16 cellular contexts compared by ENCODE assay signal in the genomic region with DNA sequence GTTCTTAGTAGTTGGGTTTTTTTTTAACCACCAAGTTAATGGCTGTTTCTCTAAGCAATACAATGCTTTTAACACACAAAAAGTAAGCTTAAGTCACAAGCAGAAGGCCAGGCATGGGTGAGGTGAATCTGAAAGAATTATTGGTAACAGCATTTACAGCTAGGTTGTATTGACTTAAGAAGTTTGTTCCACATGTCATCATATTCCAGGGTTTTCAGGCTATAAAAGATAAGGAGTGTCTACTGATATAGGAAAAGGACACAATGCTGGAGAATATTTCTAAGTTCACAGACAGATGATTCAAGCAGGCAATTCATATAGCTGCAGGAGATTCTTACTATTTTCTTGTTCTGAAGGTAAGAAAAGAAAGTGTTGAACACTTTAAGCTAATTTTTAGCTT.
DNase-seq lines count a peak whose midpoint lies in the region; ATAC-seq, FAIRE-seq and TF ChIP-seq lines count a peak whose summit lies in the region.
"Had no signal": no experiment of that assay in that cellular context is flagged by ENCODE, and none has a peak within 500 bp of the region (broad histone marks: within the 10 kb centered on the region; RNA-seq: fewer than 3 reads in every experiment).

No MANE protein-coding gene starts in this region.

- no peak overlapping the region for H3K4me2 ChIP-seq in H9 (ENCODE audit: insufficient read depth, insufficient read length, low read length)
- no peak overlapping the region for H3K4me2 ChIP-seq in hepatocyte

- H3K4me1 ChIP-seq in H9 (ENCODE audit: insufficient read depth, low read length) (peaks cover 5% of the 10 kb centered on the region; the same call in 1 of the 2 replicates), hepatocyte (ENCODE audit: insufficient read depth) (peaks cover 9% of the 10 kb centered on the region), psoas muscle (peaks cover 53% of the 10 kb centered on the region)

- no peak overlapping the region for H3K23ac ChIP-seq in H9 (ENCODE audit: insufficient read length, low read depth, low read length)

- H3K14ac ChIP-seq in H9 (ENCODE audit: insufficient read depth, low read length) = no peak overlapping the region

- H3K27me3 ChIP-seq in H9 (ENCODE audit: insufficient read depth, low read length) (no peaks in the 10 kb centered on the region), hepatocyte (no peaks in the 10 kb centered on the region), psoas muscle (ENCODE audit: insufficient read depth in 3 of 3, low read length in 2 of 3) (no peaks in the 10 kb centered on the region)

- no peak overlapping the region for H3K9ac ChIP-seq in H9 (ENCODE audit: extremely low read depth, insufficient read length, low read length)

- H2AK5ac ChIP-seq in H9 (ENCODE audit: insufficient read length, low read length) = no peak overlapping the region

- peaks cover 11 to 23% (median 20%) of the 10 kb centered on the region in 3 experiments for H3K36me3 Mint-ChIP-seq in H9 (ENCODE audit: insufficient read depth in 1 of 3, low read depth in 3 of 3)
- no peaks in the 10 kb centered on the region for H3K36me3 Mint-ChIP-seq in natural killer cell treated with Interleukin-12 subunit alpha and Interleukin-12 subunit beta and Interleukin-15 and Interleukin-18, amount 100 ng/mL, for 72 hours
- H3K36me3 Mint-ChIP-seq: CD14-positive monocyte had no signal

- H2BK15ac ChIP-seq in H9 (ENCODE audit: low read depth, low read length) = no peak overlapping the region

- H4K5ac ChIP-seq in H9 (ENCODE audit: insufficient read length, low read depth, low read length) = no peak overlapping the region

- intact Hi-C loops in psoas muscle (cut with DNase I) = no loop called here

- H3K79me2 ChIP-seq in H9 (ENCODE audit: insufficient read depth, low read length) (peaks cover 2% of the 10 kb centered on the region; the same call in 1 of the 2 replicates), hepatocyte (peaks cover 21% of the 10 kb centered on the region)

- H4K91ac ChIP-seq in H9 (ENCODE audit: insufficient read length, low read depth, low read length) = no peak overlapping the region

- H3K9me2 ChIP-seq in hepatocyte (replicated peaks; ENCODE audit: insufficient read depth) = no peaks in the 10 kb centered on the region

- H3K36me3 ChIP-seq in hepatocyte (replicated peaks; ENCODE audit: insufficient read depth, low read depth) (no peaks in the 10 kb centered on the region), psoas muscle (ENCODE audit: insufficient read depth in 1 of 2, low read depth in 1 of 2) (peaks cover 0 to 10% of the 10 kb centered on the region in 2 donors)

- DNase-seq in H9 (no peak), hepatocyte (ENCODE audit: low spot score) (peak; percentile 13), psoas muscle (no peak), medulla oblongata (ENCODE audit: extremely low spot score) (no peak)
- DNase-seq in natural killer cell treated with Interleukin-12 subunit alpha and Interleukin-12 subunit beta and Interleukin-15 and Interleukin-18, amount 100 ng/mL, for 72 hours (ENCODE audit: low spot score) = no peak
- DNase-seq: COR-L47, DMS53, HCEC 1CT, NCI-H1092 treated with DMSO at 0.1 percent for 48 hours, NCI-H2081 treated with DMSO at 0.1 percent for 48 hours, NCI-H510A treated with DMSO at 0.1 percent for 48 hours had no signal

- H4K20me1 ChIP-seq in H9 (ENCODE audit: control insufficient read depth, insufficient read depth, insufficient read length) (no peaks in the 10 kb centered on the region), hepatocyte (ENCODE audit: insufficient read depth, poor library complexity, severe bottlenecking) (no peaks in the 10 kb centered on the region)

- H4K8ac ChIP-seq in H9 (replicated peaks; ENCODE audit: insufficient read length, low read depth, low read length) = no peak overlapping the region

- no peak overlapping the region for H3T11ph ChIP-seq in H9 (ENCODE audit: low read length)

- no peak for ATAC-seq in psoas muscle
- no peak for ATAC-seq in natural killer cell treated with Interleukin-12 subunit alpha and Interleukin-12 subunit beta and Interleukin-15 and Interleukin-18, amount 100 ng/mL, for 72 hours
- ATAC-seq in HG03571 (IDR thresholded peaks at IDR 0.05; ENCODE audit: unreplicated experiment) = no peak
- no peak for ATAC-seq in GM18873 (IDR thresholded peaks at IDR 0.05; ENCODE audit: low FRiP score, unreplicated experiment)
- ATAC-seq: Panc1 had no signal

- H3K56ac ChIP-seq in H9 (ENCODE audit: insufficient read length, low read depth, low read length) = no peak overlapping the region

- H3K4me1 Mint-ChIP-seq in H9 = peaks cover 34 to 36% of the 10 kb centered on the region in 2 experiments
- peaks cover 0 to 2% of the 10 kb centered on the region in 2 donors for H3K4me1 Mint-ChIP-seq in natural killer cell treated with Interleukin-12 subunit alpha and Interleukin-12 subunit beta and Interleukin-15 and Interleukin-18, amount 100 ng/mL, for 72 hours (ENCODE audit: low read depth in 2 of 2)
- H3K4me1 Mint-ChIP-seq: CD14-positive monocyte had no signal

- H3K4me3 ChIP-seq in hepatocyte = no peak overlapping the region
- H3K4me3 ChIP-seq in psoas muscle = peak overlapping the region; percentile 53

- no peak overlapping the region for H2BK120ac ChIP-seq in H9 (ENCODE audit: low read depth, low read length, poor library complexity, severe bottlenecking)

- H3K4ac ChIP-seq in H9 (ENCODE audit: low read depth, low read length) = no peak overlapping the region

- H3K27ac ChIP-seq in H9 (ENCODE audit: insufficient read length, low read depth, low read length) (no peak overlapping the region), hepatocyte (peak overlapping the region; percentile 52), psoas muscle (peak overlapping the region; percentile 56)

- peak; percentile 25 for FAIRE-seq in TTC549 (lab: Jason Lieb, UNC)

- TF ChIP-seq CTCF in H9 (conservative IDR thresholded peaks at IDR 0.05) (no peak), hepatocyte (IDR thresholded peaks at IDR 0.05; ENCODE audit: poor library complexity) (no peak), psoas muscle (IDR thresholded peaks at IDR 0.05) (no peak)

- H3K18ac ChIP-seq in H9 (ENCODE audit: insufficient read length, low read depth, low read length) = no peak overlapping the region

- no peak overlapping the region for H3K4me3 Mint-ChIP-seq in H9
- H3K4me3 Mint-ChIP-seq in natural killer cell treated with Interleukin-12 subunit alpha and Interleukin-12 subunit beta and Interleukin-15 and Interleukin-18, amount 100 ng/mL, for 72 hours = no peak overlapping the region
- H3K4me3 Mint-ChIP-seq: CD14-positive monocyte had no signal

- peaks cover 2% of the 10 kb centered on the region for H3K79me1 ChIP-seq in H9 (ENCODE audit: insufficient read depth, low read depth, low read length, poor library complexity, severe bottlenecking)

- peak overlapping the region in 2 of 3 experiments; percentile 21 to 34; a peak in 2 of 7 replicates for H3K27ac Mint-ChIP-seq in H9
- no peak overlapping the region for H3K27ac Mint-ChIP-seq in natural killer cell treated with Interleukin-12 subunit alpha and Interleukin-12 subunit beta and Interleukin-15 and Interleukin-18, amount 100 ng/mL, for 72 hours
- H3K27ac Mint-ChIP-seq: CD14-positive monocyte had no signal

- H3K9me3 ChIP-seq in H9 (ENCODE audit: control insufficient read depth, low read depth, low read length) = no peaks in the 10 kb centered on the region
- no peaks in the 10 kb centered on the region for H3K9me3 ChIP-seq in hepatocyte (ENCODE audit: low read depth)
- H3K9me3 ChIP-seq in psoas muscle = no peaks in the 10 kb centered on the region

- H2BK20ac ChIP-seq in H9 (ENCODE audit: low read depth, low read length, poor library complexity, severe bottlenecking) = no peak overlapping the region

- peaks cover 1% of the 10 kb centered on the region; the same call in 1 of the 2 replicates for H3K27me3 Mint-ChIP-seq in H9 (ENCODE audit: low read depth)
- H3K27me3 Mint-ChIP-seq in natural killer cell treated with Interleukin-12 subunit alpha and Interleukin-12 subunit beta and Interleukin-15 and Interleukin-18, amount 100 ng/mL, for 72 hours = peaks cover 6 to 25% of the 10 kb centered on the region in 2 donors

- H3K9me3 Mint-ChIP-seq in H9 = peaks cover 0 to 4% of the 10 kb centered on the region in 2 experiments; a peak in 2 of 5 replicates
- H3K9me3 Mint-ChIP-seq in natural killer cell treated with Interleukin-12 subunit alpha and Interleukin-12 subunit beta and Interleukin-15 and Interleukin-18, amount 100 ng/mL, for 72 hours = no peaks in the 10 kb centered on the region
- H3K9me3 Mint-ChIP-seq: CD14-positive monocyte had no signal

- H3K23me2 ChIP-seq in H9 (ENCODE audit: insufficient read length, low read depth, low read length, poor library complexity, severe bottlenecking) = no peaks in the 10 kb centered on the region

- H2BK12ac ChIP-seq in H9 (ENCODE audit: insufficient read length, low read depth, low read length) = no peak overlapping the region

- no peak overlapping the region for H2AFZ ChIP-seq in H9 (ENCODE audit: low read length)
- H2AFZ ChIP-seq in hepatocyte = no peak overlapping the region

- H2BK5ac ChIP-seq in H9 (ENCODE audit: insufficient read length, low read length) = no peak overlapping the region

Comparison
In these comparisons a context has a peak if more than half of its experiments do, and no peak if none do; other contexts are left out.
1. H3K27ac Mint-ChIP-seq: peak in H9 (2 of 3); none in natural killer cell treated with Interleukin-12 subunit alpha and Interleukin-12 subunit beta and Interleukin-15 and Interleukin-18, amount 100 ng/mL, for 72 hours (0 of 2).